1 cellular context compared by ENCODE assay signal in the genomic region with DNA sequence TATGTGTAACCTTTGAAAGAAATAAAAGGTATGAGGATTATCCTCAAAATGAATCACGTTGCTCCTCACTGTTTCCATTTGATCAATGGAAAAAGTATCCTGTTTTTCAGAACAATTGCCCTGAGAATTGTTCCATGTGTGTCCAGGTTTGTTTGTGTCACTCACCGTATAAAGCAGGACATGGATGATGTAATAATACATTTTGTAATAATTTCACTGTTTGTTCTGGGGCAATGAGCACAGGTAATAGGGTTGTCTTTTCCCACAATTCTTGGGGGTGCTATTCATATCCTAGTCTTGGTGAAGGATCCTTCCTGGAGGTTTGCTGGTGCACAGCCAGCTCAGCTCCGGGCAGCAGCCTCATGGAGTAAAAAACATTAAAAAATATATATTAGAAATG.
TF ChIP-seq lines count a peak whose summit lies in the region.

No MANE protein-coding gene starts in this region.

TF ChIP-seq in SK-N-SH, 30 proteins besides CTCF, POLR2A, EP300 and RAD21 (continued from another document):
- TF ChIP-seq, protein P1, sequence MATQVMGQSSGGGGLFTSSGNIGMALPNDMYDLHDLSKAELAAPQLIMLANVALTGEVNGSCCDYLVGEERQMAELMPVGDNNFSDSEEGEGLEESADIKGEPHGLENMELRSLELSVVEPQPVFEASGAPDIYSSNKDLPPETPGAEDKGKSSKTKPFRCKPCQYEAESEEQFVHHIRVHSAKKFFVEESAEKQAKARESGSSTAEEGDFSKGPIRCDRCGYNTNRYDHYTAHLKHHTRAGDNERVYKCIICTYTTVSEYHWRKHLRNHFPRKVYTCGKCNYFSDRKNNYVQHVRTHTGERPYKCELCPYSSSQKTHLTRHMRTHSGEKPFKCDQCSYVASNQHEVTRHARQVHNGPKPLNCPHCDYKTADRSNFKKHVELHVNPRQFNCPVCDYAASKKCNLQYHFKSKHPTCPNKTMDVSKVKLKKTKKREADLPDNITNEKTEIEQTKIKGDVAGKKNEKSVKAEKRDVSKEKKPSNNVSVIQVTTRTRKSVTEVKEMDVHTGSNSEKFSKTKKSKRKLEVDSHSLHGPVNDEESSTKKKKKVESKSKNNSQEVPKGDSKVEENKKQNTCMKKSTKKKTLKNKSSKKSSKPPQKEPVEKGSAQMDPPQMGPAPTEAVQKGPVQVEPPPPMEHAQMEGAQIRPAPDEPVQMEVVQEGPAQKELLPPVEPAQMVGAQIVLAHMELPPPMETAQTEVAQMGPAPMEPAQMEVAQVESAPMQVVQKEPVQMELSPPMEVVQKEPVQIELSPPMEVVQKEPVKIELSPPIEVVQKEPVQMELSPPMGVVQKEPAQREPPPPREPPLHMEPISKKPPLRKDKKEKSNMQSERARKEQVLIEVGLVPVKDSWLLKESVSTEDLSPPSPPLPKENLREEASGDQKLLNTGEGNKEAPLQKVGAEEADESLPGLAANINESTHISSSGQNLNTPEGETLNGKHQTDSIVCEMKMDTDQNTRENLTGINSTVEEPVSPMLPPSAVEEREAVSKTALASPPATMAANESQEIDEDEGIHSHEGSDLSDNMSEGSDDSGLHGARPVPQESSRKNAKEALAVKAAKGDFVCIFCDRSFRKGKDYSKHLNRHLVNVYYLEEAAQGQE (IDR thresholded peaks at IDR 0.05; ENCODE audit: low read depth, low read length): no peak
- TF ChIP-seq FOXJ3 (CRISPR knock-in tag; IDR thresholded peaks at IDR 0.05) (no peak), NRF1 (IDR thresholded peaks at IDR 0.05; ENCODE audit: low read depth, low read length) (no peak), RXRA (IDR thresholded peaks at IDR 0.05; ENCODE audit: borderline replicate concordance, low read depth) (no peak), CHD2 (IDR thresholded peaks at IDR 0.05; ENCODE audit: low read length, partially characterized antibody) (no peak), EZH2phosphoT487 (IDR thresholded peaks at IDR 0.05; ENCODE audit: borderline replicate concordance, low read depth) (no peak), ELF1 (IDR thresholded peaks at IDR 0.05) (no peak), SIN3A (IDR thresholded peaks at IDR 0.05; ENCODE audit: borderline replicate concordance, low read depth, low read length) (no peak), MXI1 (IDR thresholded peaks at IDR 0.05; ENCODE audit: low read depth, low read length) (no peak)
- TF ChIP-seq, protein P2, sequence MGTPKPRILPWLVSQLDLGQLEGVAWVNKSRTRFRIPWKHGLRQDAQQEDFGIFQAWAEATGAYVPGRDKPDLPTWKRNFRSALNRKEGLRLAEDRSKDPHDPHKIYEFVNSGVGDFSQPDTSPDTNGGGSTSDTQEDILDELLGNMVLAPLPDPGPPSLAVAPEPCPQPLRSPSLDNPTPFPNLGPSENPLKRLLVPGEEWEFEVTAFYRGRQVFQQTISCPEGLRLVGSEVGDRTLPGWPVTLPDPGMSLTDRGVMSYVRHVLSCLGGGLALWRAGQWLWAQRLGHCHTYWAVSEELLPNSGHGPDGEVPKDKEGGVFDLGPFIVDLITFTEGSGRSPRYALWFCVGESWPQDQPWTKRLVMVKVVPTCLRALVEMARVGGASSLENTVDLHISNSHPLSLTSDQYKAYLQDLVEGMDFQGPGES (IDR thresholded peaks at IDR 0.05; ENCODE audit: low read depth, low read length): no peak
